Comparison of ENCODE assay signal across 11 cellular contexts in genomic region chr3:42020681-42021307, GRCh38. TPM values are rescaled to one million over a fixed set of nuclear protein-coding genes. Genes with fewer than 3 reads are reported as not detected.
DNase-seq lines count a peak whose midpoint lies in the region; ATAC-seq and TF ChIP-seq lines count a peak whose summit lies in the region.
"Had no signal": no experiment of that assay in that cellular context is flagged by ENCODE, and none has a peak within 500 bp of the region (broad histone marks: within the 10 kb centered on the region; RNA-seq: fewer than 3 reads in every experiment).

No MANE protein-coding gene starts in this region.

- peak overlapping the region in 4 of 5 donors; percentile 44 to 89 (median 66) for H3K27ac ChIP-seq in stomach

- CTCF ChIA-PET in activated CD4-positive, alpha-beta memory T cell treated with anti-CD3 and anti-CD28 coated beads for 36 hours (lab: Charles Lee): interaction anchor here (1.7 to 1.9 kb wide), 2 partner anchors 79 kb away, joined by 4 to 7 read pairs; no protein-coding TSS in a partner anchor
- CTCF ChIA-PET in activated CD4-positive, alpha-beta memory T cell treated with anti-CD3 and anti-CD28 coated beads, Interleukin-2, amount 10 ng/mL, durations not matched to agents 7 days and 5 days (lab: Charles Lee): no interaction called here
- CTCF ChIA-PET in activated B cell treated with CpG ODN at 0.5 μM for 24 hours (lab: Charles Lee): no interaction called here

- intact Hi-C loops in activated CD4-positive, alpha-beta memory T cell treated with anti-CD3 and anti-CD28 coated beads for 36 hours (cut with micrococcal nuclease): loop anchor here (1.0 kb wide), 1 partner anchor 7 kb away; no protein-coding TSS in a partner anchor
- intact Hi-C loops in activated B cell treated with CpG ODN at 0.5 μM for 24 hours (cut with micrococcal nuclease): no loop called here
- intact Hi-C loops in stomach (cut with DNase I; ENCODE audit: low total_unique reads): loop anchor here (5.0 kb wide), 1 partner anchor 77 kb away; no protein-coding TSS in a partner anchor

- ATAC-seq in activated B cell treated with CpG ODN at 0.5 μM for 24 hours (ENCODE audit: low read depth) (no peak), HG03025 (IDR thresholded peaks at IDR 0.05; ENCODE audit: low FRiP score, unreplicated experiment) (no peak), GM21515 (IDR thresholded peaks at IDR 0.05; ENCODE audit: unreplicated experiment) (no peak)
- ATAC-seq: WTC11 had no signal

- TF ChIP-seq EP300 in stomach (IDR thresholded peaks at IDR 0.05): no peak

- no peak for DNase-seq in activated CD4-positive, alpha-beta memory T cell treated with anti-CD3 and anti-CD28 coated beads for 36 hours
- DNase-seq in activated CD4-positive, alpha-beta memory T cell treated with anti-CD3 and anti-CD28 coated beads, Interleukin-2, amount 10 ng/mL, durations not matched to agents 7 days and 5 days: no peak
- no peak for DNase-seq in activated B cell treated with CpG ODN at 0.5 μM for 24 hours
- DNase-seq in fibroblast of villous mesenchyme (ENCODE audit: low read depth): peak; percentile 70
- no peak for DNase-seq in stomach
- no peak for DNase-seq in NCI-H748 (lab: John Stamatoyannopoulos, UW; ENCODE audit: unreplicated experiment)
- DNase-seq: AML-193, cortex of kidney had no signal

- peaks cover 2% of the 10 kb centered on the region for H3K36me3 Mint-ChIP-seq in activated CD4-positive, alpha-beta memory T cell treated with anti-CD3 and anti-CD28 coated beads for 36 hours
- H3K36me3 Mint-ChIP-seq in activated CD4-positive, alpha-beta memory T cell treated with anti-CD3 and anti-CD28 coated beads, Interleukin-2, amount 10 ng/mL, durations not matched to agents 7 days and 5 days (ENCODE audit: low read depth): peaks cover 4% of the 10 kb centered on the region
- H3K36me3 Mint-ChIP-seq in activated B cell treated with CpG ODN at 0.5 μM for 24 hours (ENCODE audit: low read depth): peaks cover 4% of the 10 kb centered on the region
- H3K36me3 Mint-ChIP-seq: WTC11 had no signal

- H3K27me3 Mint-ChIP-seq in activated CD4-positive, alpha-beta memory T cell treated with anti-CD3 and anti-CD28 coated beads for 36 hours: no peaks in the 10 kb centered on the region
- H3K27me3 Mint-ChIP-seq in activated CD4-positive, alpha-beta memory T cell treated with anti-CD3 and anti-CD28 coated beads, Interleukin-2, amount 10 ng/mL, durations not matched to agents 7 days and 5 days: no peaks in the 10 kb centered on the region
- H3K27me3 Mint-ChIP-seq in activated B cell treated with CpG ODN at 0.5 μM for 24 hours: no peaks in the 10 kb centered on the region

- TF ChIP-seq CTCF in activated B cell treated with CpG ODN at 0.5 μM for 24 hours (IDR thresholded peaks at IDR 0.05) (no peak), fibroblast of villous mesenchyme (IDR thresholded peaks at IDR 0.05; ENCODE audit: insufficient read depth, low read depth, low read length) (no peak), stomach (IDR thresholded peaks at IDR 0.05) (no peak)

- peaks cover 51 to 99% (median 81%) of the 10 kb centered on the region in 4 donors for H3K4me1 ChIP-seq in stomach

- POLR2A ChIA-PET in activated CD4-positive, alpha-beta memory T cell treated with anti-CD3 and anti-CD28 coated beads for 36 hours (lab: Charles Lee): interaction anchor here (1.2 to 1.5 kb wide), 2 partner anchors 59 to 70 kb away, joined by 3 to 4 read pairs; partner anchors contain the start of genes TRAK1 and ULK4
- POLR2A ChIA-PET in activated CD4-positive, alpha-beta memory T cell treated with anti-CD3 and anti-CD28 coated beads, Interleukin-2, amount 10 ng/mL, durations not matched to agents 7 days and 5 days (lab: Charles Lee): interaction anchor here (1.0 kb wide), 1 partner anchor 59 kb away, joined by 3 read pairs; the partner anchor contains the start of gene ULK4
- POLR2A ChIA-PET in activated B cell treated with CpG ODN at 0.5 μM for 24 hours (lab: Charles Lee): interaction anchor here (1.7 kb wide), 1 partner anchor 8 kb away, joined by 7 read pairs; no protein-coding TSS in a partner anchor

- H3K4me3 ChIP-seq in fibroblast of villous mesenchyme (ENCODE audit: low read depth, low read length) (no peak overlapping the region), stomach (no peak overlapping the region)

- TF ChIP-seq POLR2A in stomach (IDR thresholded peaks at IDR 0.05): no peak

- H3K27ac Mint-ChIP-seq in activated CD4-positive, alpha-beta memory T cell treated with anti-CD3 and anti-CD28 coated beads for 36 hours: peak overlapping the region; percentile 21
- H3K27ac Mint-ChIP-seq in activated CD4-positive, alpha-beta memory T cell treated with anti-CD3 and anti-CD28 coated beads, Interleukin-2, amount 10 ng/mL, durations not matched to agents 7 days and 5 days: no peak overlapping the region
- peak overlapping the region; percentile 15 for H3K27ac Mint-ChIP-seq in activated B cell treated with CpG ODN at 0.5 μM for 24 hours
- H3K27ac Mint-ChIP-seq: WTC11 had no signal

- H3K4me1 Mint-ChIP-seq in activated CD4-positive, alpha-beta memory T cell treated with anti-CD3 and anti-CD28 coated beads for 36 hours (ENCODE audit: low read depth): peaks cover 71% of the 10 kb centered on the region
- peaks cover 46% of the 10 kb centered on the region for H3K4me1 Mint-ChIP-seq in activated CD4-positive, alpha-beta memory T cell treated with anti-CD3 and anti-CD28 coated beads, Interleukin-2, amount 10 ng/mL, durations not matched to agents 7 days and 5 days
- peaks cover 95% of the 10 kb centered on the region for H3K4me1 Mint-ChIP-seq in activated B cell treated with CpG ODN at 0.5 μM for 24 hours

- WGBS in stomach, 5 donors: 25 to 43% (median 38%) methylated on average over 2 of the region's 2 CpGs

- no peaks in the 10 kb centered on the region for H3K36me3 ChIP-seq in stomach

- no peaks in the 10 kb centered on the region for H3K9me3 Mint-ChIP-seq in activated CD4-positive, alpha-beta memory T cell treated with anti-CD3 and anti-CD28 coated beads for 36 hours
- H3K9me3 Mint-ChIP-seq in activated CD4-positive, alpha-beta memory T cell treated with anti-CD3 and anti-CD28 coated beads, Interleukin-2, amount 10 ng/mL, durations not matched to agents 7 days and 5 days: no peaks in the 10 kb centered on the region
- H3K9me3 Mint-ChIP-seq in activated B cell treated with CpG ODN at 0.5 μM for 24 hours: peaks cover 2% of the 10 kb centered on the region
- H3K9me3 Mint-ChIP-seq: WTC11 had no signal

- H3K4me3 Mint-ChIP-seq in activated CD4-positive, alpha-beta memory T cell treated with anti-CD3 and anti-CD28 coated beads for 36 hours: peak overlapping the region; percentile 5
- H3K4me3 Mint-ChIP-seq in activated CD4-positive, alpha-beta memory T cell treated with anti-CD3 and anti-CD28 coated beads, Interleukin-2, amount 10 ng/mL, durations not matched to agents 7 days and 5 days: no peak overlapping the region
- H3K4me3 Mint-ChIP-seq in activated B cell treated with CpG ODN at 0.5 μM for 24 hours: no peak overlapping the region
- H3K4me3 Mint-ChIP-seq: WTC11 had no signal

- no peaks in the 10 kb centered on the region for H3K27me3 ChIP-seq in stomach

- H3K9me3 ChIP-seq in stomach: no peaks in the 10 kb centered on the region

RNA-seq across cellular contexts. Expression of gene ULK4, which starts 58.9 kb away (rescaled TPM):
- total RNA-seq in activated CD4-positive, alpha-beta memory T cell treated with anti-CD3 and anti-CD28 coated beads for 36 hours: 10 to 100 TPM in 1 of 2 experiments, 1 to 10 TPM in 1; 9.5 to 10.8 TPM
- total RNA-seq in activated CD4-positive, alpha-beta memory T cell treated with anti-CD3 and anti-CD28 coated beads, Interleukin-2, amount 10 ng/mL, durations not matched to agents 7 days and 5 days: 10 to 100 TPM; 14.1 to 18.2 TPM
- 16.8 and 18.6 TPM in 2 replicates for total RNA-seq in activated B cell treated with CpG ODN at 0.5 μM for 24 hours
- 8.1 and 22.0 TPM in 2 replicates for total RNA-seq in fibroblast of villous mesenchyme
- total RNA-seq in stomach: 100 to 1,000 TPM in 1 of 5 donors, 10 to 100 TPM in 3, 1 to 10 TPM in 1; 2.3 to 150 (median 12.9) TPM
- 1 to 10 TPM; 1.6 to 3.1 (median 3.1) TPM for polyA plus RNA-seq in stomach
